Comparison of ENCODE assay signal across 26 cellular contexts in the genomic region with DNA sequence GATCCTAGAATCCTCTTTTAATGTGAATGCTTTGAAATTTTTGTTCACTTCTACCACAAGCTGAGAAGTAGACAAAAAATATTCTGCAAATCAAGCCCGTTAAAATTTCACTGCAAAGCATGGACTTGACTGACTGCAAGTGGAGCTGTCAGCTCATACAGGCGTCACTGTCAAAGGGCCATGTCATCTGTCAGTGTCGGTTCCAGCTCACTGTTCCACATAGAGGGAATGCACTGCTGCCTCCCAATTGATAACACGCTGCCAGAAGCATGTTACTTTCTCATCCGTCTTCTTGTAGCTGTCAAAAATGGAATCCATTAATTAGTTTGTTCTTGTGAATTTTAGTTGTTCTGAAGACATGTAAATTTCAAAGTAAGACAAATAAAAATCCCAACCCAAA.
"Had no signal": no experiment of that assay in that cellular context is flagged by ENCODE, and none has a peak within 500 bp of the region (broad histone marks: within the 10 kb centered on the region; RNA-seq: fewer than 3 reads in every experiment).

No MANE protein-coding gene starts in this region.

- ATAC-seq: activated T-cell treated with anti-CD3 and anti-CD28 coated beads, Interleukin-2, amount 50 U/mL, for 72 hours; esophagus mucosa; WTC11 had no signal

- H3K9me3 Mint-ChIP-seq: activated CD4-positive, alpha-beta memory T cell treated with anti-CD3 and anti-CD28 coated beads, Interleukin-2, amount 10 ng/mL, durations not matched to agents 7 days and 5 days; activated CD4-positive, alpha-beta T cell treated with anti-CD3 and anti-CD28 coated beads, Interleukin-2, amount 10 ng/mL, durations not matched to agents 7 days and 5 days; activated T-cell treated with anti-CD3 and anti-CD28 coated beads, Interleukin-2, amount 50 U/mL, for 24 hours; endodermal cell; WTC11 had no signal

- H3K9me3 ChIP-seq: colonic mucosa had no signal

- H3K4me1 ChIP-seq: colonic mucosa had no signal

- H3K4me1 Mint-ChIP-seq: activated CD4-positive, alpha-beta memory T cell treated with anti-CD3 and anti-CD28 coated beads, Interleukin-2, amount 10 ng/mL, durations not matched to agents 7 days and 5 days; activated CD4-positive, alpha-beta T cell treated with anti-CD3 and anti-CD28 coated beads, Interleukin-2, amount 10 ng/mL, durations not matched to agents 7 days and 5 days; endodermal cell had no signal

- H3K4me3 Mint-ChIP-seq: activated CD4-positive, alpha-beta memory T cell treated with anti-CD3 and anti-CD28 coated beads, Interleukin-2, amount 10 ng/mL, durations not matched to agents 7 days and 5 days; activated CD4-positive, alpha-beta T cell treated with anti-CD3 and anti-CD28 coated beads, Interleukin-2, amount 10 ng/mL, durations not matched to agents 7 days and 5 days; activated naive CD8-positive, alpha-beta T cell; activated T-cell treated with anti-CD3 and anti-CD28 coated beads, Interleukin-2, amount 50 U/mL, for 24 hours; activated T-cell treated with anti-CD3 and anti-CD28 coated beads, Interleukin-2, amount 50 U/mL, for 72 hours; endodermal cell; WTC11 had no signal

- H3K27me3 ChIP-seq: brain microvascular endothelial cell, colonic mucosa had no signal

- H3K27ac ChIP-seq: brain microvascular endothelial cell, colonic mucosa, VCaP had no signal

- DNase-seq: activated CD4-positive, alpha-beta memory T cell treated with anti-CD3 and anti-CD28 coated beads, Interleukin-2, amount 10 ng/mL, durations not matched to agents 7 days and 5 days; activated CD4-positive, alpha-beta T cell treated with anti-CD3 and anti-CD28 coated beads for 1 hour; activated CD4-positive, alpha-beta T cell treated with anti-CD3 and anti-CD28 coated beads for 4 hours; activated CD4-positive, alpha-beta T cell treated with anti-CD3 and anti-CD28 coated beads, Interleukin-2, amount 10 ng/mL, durations not matched to agents 7 days and 5 days; activated CD4-positive, alpha-beta T cell treated with anti-CD3 and anti-CD28 coated beads, Interleukin-2, amount 50 U/mL, for 4 hours; activated CD8-positive, alpha-beta memory T cell treated with anti-CD3 and anti-CD28 coated beads, Interleukin-2, amount 50 U/mL, for 48 hours; activated gamma-delta T cell; activated naive CD4-positive, alpha-beta T cell treated with anti-CD3 and anti-CD28 coated beads, Interleukin-2, amount 50 U/mL, for 16 hours; activated naive CD4-positive, alpha-beta T cell treated with Interleukin-2 at 50 U/mL for 16 hours; activated T-cell treated with anti-CD3 and anti-CD28 coated beads for 4 hours; activated T-cell treated with anti-CD3 and anti-CD28 coated beads, Interleukin-2, amount 50 U/mL, for 24 hours; activated T-cell treated with anti-CD3 and anti-CD28 coated beads, Interleukin-2, amount 50 U/mL, for 72 hours; amniotic stem cell; anterior cingulate cortex; brain microvascular endothelial cell; central memory CD4-positive, alpha-beta T cell; cerebellar nuclear complex; colonic mucosa; effector memory CD4-positive, alpha-beta T cell; endodermal cell; foreskin fibroblast; T-helper 2 cell had no signal

- H3K36me3 Mint-ChIP-seq: activated naive CD8-positive, alpha-beta T cell; WTC11 had no signal

- H3K27ac Mint-ChIP-seq: activated CD4-positive, alpha-beta memory T cell treated with anti-CD3 and anti-CD28 coated beads, Interleukin-2, amount 10 ng/mL, durations not matched to agents 7 days and 5 days; activated CD4-positive, alpha-beta T cell treated with anti-CD3 and anti-CD28 coated beads, Interleukin-2, amount 10 ng/mL, durations not matched to agents 7 days and 5 days; activated naive CD8-positive, alpha-beta T cell; activated T-cell treated with anti-CD3 and anti-CD28 coated beads, Interleukin-2, amount 50 U/mL, for 24 hours; activated T-cell treated with anti-CD3 and anti-CD28 coated beads, Interleukin-2, amount 50 U/mL, for 72 hours; endodermal cell; WTC11 had no signal

- H3K4me3 ChIP-seq: colonic mucosa had no signal

- H3K36me3 ChIP-seq: brain microvascular endothelial cell, colonic mucosa had no signal
